20 cellular contexts compared by ENCODE assay signal in genomic region chr19:30895946-30896345, GRCh38.
DNase-seq lines count a peak whose midpoint lies in the region; ATAC-seq and TF ChIP-seq lines count a peak whose summit lies in the region.
"Had no signal": no experiment of that assay in that cellular context is flagged by ENCODE, and none has a peak within 500 bp of the region (broad histone marks: within the 10 kb centered on the region; RNA-seq: fewer than 3 reads in every experiment).

No MANE protein-coding gene starts in this region.

- no peak overlapping the region for H3K4ac ChIP-seq in H9 (ENCODE audit: low read depth, low read length)

- peak overlapping the region in 6 of 11 experiments; percentile 47 to 71 (median 62); a peak in 7 of 22 replicates for H3K4me2 ChIP-seq in BLaER1 treated with 17β-estradiol and CSF1 and Interleukin-3, amounts not matched to agents 10 nM and 100 nM
- peak overlapping the region; percentile 18 for H3K4me2 ChIP-seq in H9 (ENCODE audit: insufficient read depth, insufficient read length, low read length)

- H3K18ac ChIP-seq in H9 (ENCODE audit: insufficient read length, low read depth, low read length) = no peak overlapping the region

- H3K36me3 Mint-ChIP-seq in H9 (ENCODE audit: insufficient read depth in 1 of 3, low read depth in 3 of 3) (peaks cover 0 to 2% (median 0%) of the 10 kb centered on the region in 3 experiments; a peak in 1 of 7 replicates), nephron (ENCODE audit: low read depth) (no peaks in the 10 kb centered on the region)
- H3K36me3 Mint-ChIP-seq in CD4-positive, alpha-beta T cell (ENCODE audit: low read depth) = no peaks in the 10 kb centered on the region
- H3K36me3 Mint-ChIP-seq: naive thymus-derived CD8-positive, alpha-beta T cell had no signal

- H4K91ac ChIP-seq in H9 (ENCODE audit: insufficient read length, low read depth, low read length) = no peak overlapping the region

- H3K79me1 ChIP-seq in H9 (ENCODE audit: insufficient read depth, low read depth, low read length, poor library complexity, severe bottlenecking) = no peaks in the 10 kb centered on the region

- no peaks in the 10 kb centered on the region; a peak in 1 of 5 replicates for H3K9me3 Mint-ChIP-seq in H9
- no peaks in the 10 kb centered on the region for H3K9me3 Mint-ChIP-seq in nephron
- no peaks in the 10 kb centered on the region for H3K9me3 Mint-ChIP-seq in CD4-positive, alpha-beta T cell

- whole genome bisulfite sequencing in H9 (ENCODE audit: extremely low coverage, insufficient read length, low lambda C conversion rate) = no CpG with 5 or more reads among the region's 3 CpGs

- H2BK20ac ChIP-seq in H9 (ENCODE audit: low read depth, low read length, poor library complexity, severe bottlenecking) = no peak overlapping the region

- H3K4me3 Mint-ChIP-seq in H9 (no peak overlapping the region; a peak in 1 of 5 replicates), nephron (no peak overlapping the region)
- no peak overlapping the region for H3K4me3 Mint-ChIP-seq in CD4-positive, alpha-beta T cell
- H3K4me3 Mint-ChIP-seq: naive thymus-derived CD8-positive, alpha-beta T cell had no signal

- H3K23ac ChIP-seq in H9 (ENCODE audit: insufficient read length, low read depth, low read length) = no peak overlapping the region

- no peak overlapping the region for H4K8ac ChIP-seq in H9 (replicated peaks; ENCODE audit: insufficient read length, low read depth, low read length)

- POLR2A ChIA-PET in CD4-positive, alpha-beta T cell (lab: Charles Lee) = no interaction called here

- no peak overlapping the region for H3T11ph ChIP-seq in H9 (ENCODE audit: low read length)

- H3K27ac ChIP-seq in BLaER1 treated with 17β-estradiol and CSF1 and Interleukin-3, amounts not matched to agents 10 nM and 100 nM = no peak overlapping the region
- H3K27ac ChIP-seq in H9 (ENCODE audit: insufficient read length, low read depth, low read length) (peak overlapping the region; percentile 33), SJCRH30 (peak overlapping the region; percentile 82)
- no peak overlapping the region for H3K27ac ChIP-seq in CD4-positive, alpha-beta T cell (ENCODE audit: low read depth, low read length)
- H3K27ac ChIP-seq: GM23248, HL-60 had no signal

- no peaks in the 10 kb centered on the region for H3K36me3 ChIP-seq in BLaER1 treated with 17β-estradiol and CSF1 and Interleukin-3, amounts not matched to agents 10 nM and 100 nM
- H3K36me3 ChIP-seq in SJCRH30 = no peaks in the 10 kb centered on the region
- H3K36me3 ChIP-seq: gastrocnemius medialis had no signal

- H2BK12ac ChIP-seq in H9 (ENCODE audit: insufficient read length, low read depth, low read length) = no peak overlapping the region

- no peaks in the 10 kb centered on the region for H3K9me3 ChIP-seq in BLaER1 treated with 17β-estradiol and CSF1 and Interleukin-3, amounts not matched to agents 10 nM and 100 nM (replicated peaks in 1 of 11)
- no peaks in the 10 kb centered on the region for H3K9me3 ChIP-seq in H9 (ENCODE audit: control insufficient read depth, low read depth, low read length)
- no peaks in the 10 kb centered on the region for H3K9me3 ChIP-seq in SJCRH30 (replicated peaks)
- H3K9me3 ChIP-seq in CD4-positive, alpha-beta T cell (ENCODE audit: control insufficient read depth, low read length) = no peaks in the 10 kb centered on the region
- H3K9me3 ChIP-seq: gastrocnemius medialis had no signal

- DNase-seq in H9 = peak; percentile 31
- DNase-seq in SJCRH30 = no peak
- no peak for DNase-seq in stimulated activated CD4-positive, alpha-beta T cell treated with anti-CD3 and anti-CD28 coated beads, Interleukin-4, amount 100 ng/mL, for 4 hours
- DNase-seq in CD4-positive, alpha-beta T cell = no peak
- no peak for DNase-seq in AML-193 (lab: John Stamatoyannopoulos, UW)
- DNase-seq: activated CD4-positive, alpha-beta T cell treated with anti-CD3 and anti-CD28 coated beads for 48 hours; activated gamma-delta T cell treated with Interleukin-2 at 50 U/mL for 16 hours; activated T-cell treated with anti-CD3 and anti-CD28 coated beads, Interleukin-2, amount 50 U/mL, for 1 hour; gastrocnemius medialis; GM23248; hippocampal formation; naive thymus-derived CD8-positive, alpha-beta T cell; NCI-H1105 treated with DMSO at 0.1 percent for 48 hours; NCI-H1930; NCI-H526 treated with DMSO at 0.1 percent for 48 hours; stimulated activated CD4-positive, alpha-beta T cell treated with anti-CD3 and anti-CD28 coated beads, Interleukin-2, amount 100 ng/mL, for 24 hours; trophoblast cell had no signal

- H3K23me2 ChIP-seq in H9 (ENCODE audit: insufficient read length, low read depth, low read length, poor library complexity, severe bottlenecking) = peaks cover 3% of the 10 kb centered on the region

- H3K4me1 Mint-ChIP-seq in H9 (peaks cover 32 to 47% of the 10 kb centered on the region in 2 experiments), nephron (peaks cover 35% of the 10 kb centered on the region)
- H3K4me1 Mint-ChIP-seq in CD4-positive, alpha-beta T cell (ENCODE audit: low read depth) = no peaks in the 10 kb centered on the region
- H3K4me1 Mint-ChIP-seq: naive thymus-derived CD8-positive, alpha-beta T cell had no signal

- H3K27ac Mint-ChIP-seq in H9 = peak overlapping the region in 2 of 3 experiments; percentile 14 to 92; a peak in 3 of 7 replicates
- peak overlapping the region; percentile 77 to 91 (median 89) for H3K27ac Mint-ChIP-seq in nephron
- H3K27ac Mint-ChIP-seq in CD4-positive, alpha-beta T cell = no peak overlapping the region
- H3K27ac Mint-ChIP-seq: naive thymus-derived CD8-positive, alpha-beta T cell had no signal

- intact Hi-C loops in CD4-positive, alpha-beta T cell (cut with DNase I, micrococcal nuclease) = no loop called here

- H3K14ac ChIP-seq in H9 (ENCODE audit: insufficient read depth, low read length) = no peak overlapping the region

- no peaks in the 10 kb centered on the region for H3K79me2 ChIP-seq in H9 (ENCODE audit: insufficient read depth, low read length)

- H4K20me1 ChIP-seq in BLaER1 treated with 17β-estradiol and CSF1 and Interleukin-3, amounts not matched to agents 10 nM and 100 nM = no peaks in the 10 kb centered on the region
- H4K20me1 ChIP-seq in H9 (ENCODE audit: control insufficient read depth, insufficient read depth, insufficient read length) = no peaks in the 10 kb centered on the region

- TF ChIP-seq CTCF in H9 (conservative IDR thresholded peaks at IDR 0.05) = peak; percentile 42; the same call in 2 of the 3 replicates
- peak in 1 of 3 experiments; percentile 9 for TF ChIP-seq CTCF in nephron (IDR thresholded peaks at IDR 0.05; ENCODE audit: unreplicated experiment in 3 of 3)
- TF ChIP-seq CTCF in CD4-positive, alpha-beta T cell (IDR thresholded peaks at IDR 0.05) = no peak

- H3K4me3 ChIP-seq in BLaER1 treated with 17β-estradiol and CSF1 and Interleukin-3, amounts not matched to agents 10 nM and 100 nM = no peak overlapping the region
- H3K4me3 ChIP-seq in SJCRH30 = no peak overlapping the region
- H3K4me3 ChIP-seq: gastrocnemius medialis, GM23248 had no signal

- ATAC-seq in CD4-positive, alpha-beta T cell (ENCODE audit: poor library complexity) = no peak
- ATAC-seq: gastrocnemius medialis; naive thymus-derived CD8-positive, alpha-beta T cell had no signal

- H3K27me3 Mint-ChIP-seq in H9 (ENCODE audit: low read depth) = peaks cover 2% of the 10 kb centered on the region; the same call in 1 of the 2 replicates
- H3K27me3 Mint-ChIP-seq in nephron (ENCODE audit: low read depth) = peaks cover 13% of the 10 kb centered on the region
- no peaks in the 10 kb centered on the region for H3K27me3 Mint-ChIP-seq in CD4-positive, alpha-beta T cell

- H4K5ac ChIP-seq in H9 (ENCODE audit: insufficient read length, low read depth, low read length) = no peak overlapping the region

- H2BK5ac ChIP-seq in H9 (ENCODE audit: insufficient read length, low read length) = no peak overlapping the region

- H2AFZ ChIP-seq in H9 (ENCODE audit: low read length) = no peak overlapping the region
- H2AFZ ChIP-seq: GM23248 had no signal

- no peak overlapping the region for H2BK120ac ChIP-seq in H9 (ENCODE audit: low read depth, low read length, poor library complexity, severe bottlenecking)

- H2AK5ac ChIP-seq in H9 (ENCODE audit: insufficient read length, low read length) = no peak overlapping the region

- no peaks in the 10 kb centered on the region for H3K27me3 ChIP-seq in BLaER1 treated with 17β-estradiol and CSF1 and Interleukin-3, amounts not matched to agents 10 nM and 100 nM
- H3K27me3 ChIP-seq in H9 (ENCODE audit: insufficient read depth, low read length) = no peaks in the 10 kb centered on the region
- H3K27me3 ChIP-seq in SJCRH30 = no peaks in the 10 kb centered on the region
- no peaks in the 10 kb centered on the region for H3K27me3 ChIP-seq in CD4-positive, alpha-beta T cell (ENCODE audit: control insufficient read depth, insufficient read depth, low read length)
- H3K27me3 ChIP-seq: gastrocnemius medialis had no signal

- H3K56ac ChIP-seq in H9 (ENCODE audit: insufficient read length, low read depth, low read length) = no peak overlapping the region

- no peak overlapping the region for H2BK15ac ChIP-seq in H9 (ENCODE audit: low read depth, low read length)

- CTCF ChIA-PET in CD4-positive, alpha-beta T cell (lab: Charles Lee) = no interaction called here

- H3K4me1 ChIP-seq in BLaER1 treated with 17β-estradiol and CSF1 and Interleukin-3, amounts not matched to agents 10 nM and 100 nM = peaks cover 0 to 29% (median 17%) of the 10 kb centered on the region in 10 experiments; a peak in 12 of 20 replicates
- H3K4me1 ChIP-seq in H9 (ENCODE audit: insufficient read depth, low read length) (peaks cover 19% of the 10 kb centered on the region; the same call in 1 of the 2 replicates), SJCRH30 (peaks cover 22% of the 10 kb centered on the region)

- no peak overlapping the region for H3K9ac ChIP-seq in BLaER1 treated with 17β-estradiol and CSF1 and Interleukin-3, amounts not matched to agents 10 nM and 100 nM
- no peak overlapping the region for H3K9ac ChIP-seq in H9 (ENCODE audit: extremely low read depth, insufficient read length, low read length)
- H3K9ac ChIP-seq: GM23248 had no signal

Comparison
In these comparisons a context has a peak if more than half of its experiments do, and no peak if none do; other contexts are left out.
1. H3K27ac ChIP-seq: peak in H9 (single experiment) and SJCRH30 (single experiment); none in BLaER1 treated with 17β-estradiol and CSF1 and Interleukin-3, amounts not matched to agents 10 nM and 100 nM (0 of 11) and CD4-positive, alpha-beta T cell (single experiment).